ENCODE assay signal across 15 cellular contexts in genomic region chr1:197041486-197042353, GRCh38. TPM values are rescaled to one million over a fixed set of nuclear protein-coding genes. Genes with fewer than 3 reads are reported as not detected.
DNase-seq lines count a peak whose midpoint lies in the region; ATAC-seq, FAIRE-seq and TF ChIP-seq lines count a peak whose summit lies in the region.
"Had no signal": no experiment of that assay in that cellular context is flagged by ENCODE, and none has a peak within 500 bp of the region (broad histone marks: within the 10 kb centered on the region; RNA-seq: fewer than 3 reads in every experiment).

No MANE protein-coding gene starts in this region.

- H4K20me1 ChIP-seq in keratinocyte (ENCODE audit: control insufficient read depth, extremely low read depth, insufficient read depth, low read length) (no peaks in the 10 kb centered on the region), PC-3 (ENCODE audit: low read length) (no peaks in the 10 kb centered on the region)

- H3K4me1 ChIP-seq in keratinocyte (ENCODE audit: control insufficient read depth, extremely low read depth, insufficient read depth, low read length) (peaks cover 2% of the 10 kb centered on the region), SJCRH30 (no peaks in the 10 kb centered on the region), PC-3 (ENCODE audit: insufficient read depth, low read length) (no peaks in the 10 kb centered on the region)
- no peaks in the 10 kb centered on the region for H3K4me1 ChIP-seq in effector memory CD4-positive, alpha-beta T cell (ENCODE audit: control insufficient read depth, insufficient read depth, low read length, poor library complexity, severe bottlenecking)
- H3K4me1 ChIP-seq: esophagus muscularis mucosa had no signal

- peak; percentile 52 for FAIRE-seq in keratinocyte (lab: Jason Lieb, UNC)

- no peaks in the 10 kb centered on the region for H3K36me3 ChIP-seq in keratinocyte (ENCODE audit: control insufficient read depth in 2 of 2, extremely low read depth in 1 of 2, insufficient read depth in 2 of 2, low read length in 2 of 2)
- H3K36me3 ChIP-seq in SJCRH30: no peaks in the 10 kb centered on the region
- H3K36me3 ChIP-seq in PC-3 (ENCODE audit: low read depth, low read length): no peaks in the 10 kb centered on the region
- H3K36me3 ChIP-seq in effector memory CD4-positive, alpha-beta T cell (ENCODE audit: control insufficient read depth, insufficient read depth, low read length): no peaks in the 10 kb centered on the region
- H3K36me3 ChIP-seq: esophagus muscularis mucosa had no signal

- H3K27me3 ChIP-seq in keratinocyte (ENCODE audit: control insufficient read depth, extremely low read depth, insufficient read depth, low read length) (no peaks in the 10 kb centered on the region), SJCRH30 (no peaks in the 10 kb centered on the region), PC-3 (ENCODE audit: low read length) (no peaks in the 10 kb centered on the region)
- no peaks in the 10 kb centered on the region for H3K27me3 ChIP-seq in effector memory CD4-positive, alpha-beta T cell (replicated peaks; ENCODE audit: control insufficient read depth, insufficient read depth, low read length, poor library complexity, severe bottlenecking)
- H3K27me3 ChIP-seq: esophagus muscularis mucosa had no signal

- H3F3A ChIP-seq in PC-3 (ENCODE audit: low read length, unreplicated experiment): no peaks in the 10 kb centered on the region

- ATAC-seq in GM19455 (IDR thresholded peaks at IDR 0.05; ENCODE audit: unreplicated experiment): peak; percentile 89
- ATAC-seq in HG02763 (IDR thresholded peaks at IDR 0.05; ENCODE audit: unreplicated experiment): peak; percentile 71
- ATAC-seq in HG03575 (IDR thresholded peaks at IDR 0.05; ENCODE audit: extremely low read depth, insufficient number of reproducible peaks, low FRiP score, unreplicated experiment): peak; percentile 76
- ATAC-seq in PC-3: no peak

- no peaks in the 10 kb centered on the region for H3K9me2 ChIP-seq in PC-3 (replicated peaks; ENCODE audit: low read length)

- no peak overlapping the region for H3K27ac ChIP-seq in keratinocyte (ENCODE audit: control insufficient read depth, insufficient read depth, low read length)
- H3K27ac ChIP-seq in SJCRH30: no peak overlapping the region
- H3K27ac ChIP-seq in PC-3 (ENCODE audit: low read length): no peak overlapping the region
- H3K27ac ChIP-seq in effector memory CD4-positive, alpha-beta T cell (ENCODE audit: insufficient read depth, low read length, poor library complexity, severe bottlenecking): no peak overlapping the region
- H3K27ac ChIP-seq: esophagus muscularis mucosa, HL-60 had no signal

- H3K9ac ChIP-seq in keratinocyte (ENCODE audit: control insufficient read depth, extremely low read depth, insufficient read depth, low read length): no peak overlapping the region
- H3K9ac ChIP-seq in PC-3 (ENCODE audit: low read length): no peak overlapping the region

- dilution Hi-C loops in keratinocyte (cut with MboI; ENCODE audit: extremely low pct_ligation_motif_present, low sequenced_read_pairs): no loop called here

- DNase-seq in keratinocyte (ENCODE audit: low read depth, low spot score) (no peak), SJCRH30 (no peak), PC-3 (no peak), cortex of kidney (lab: John Stamatoyannopoulos, UW) (no peak)
- DNase-seq in effector memory CD4-positive, alpha-beta T cell: no peak
- DNase-seq: activated naive CD8-positive, alpha-beta T cell treated with anti-CD3 and anti-CD28 coated beads for 36 hours; mesenchymal stem cell; NCI-H2227 treated with DMSO at 0.1 percent for 48 hours had no signal

- BruUV-seq in PC-3 (replicated peaks; lab: Mats Ljungman, UMichigan): no TSS peak

- no peaks in the 10 kb centered on the region for H3K9me1 ChIP-seq in keratinocyte (ENCODE audit: control insufficient read depth, extremely low read depth, insufficient read depth, low read length)

- H3K9me3 ChIP-seq in keratinocyte (ENCODE audit: control insufficient read depth, low read depth, low read length) (no peaks in the 10 kb centered on the region), SJCRH30 (replicated peaks) (no peaks in the 10 kb centered on the region), PC-3 (ENCODE audit: low read length) (no peaks in the 10 kb centered on the region)
- no peaks in the 10 kb centered on the region for H3K9me3 ChIP-seq in effector memory CD4-positive, alpha-beta T cell (ENCODE audit: control insufficient read depth, low read length)
- H3K9me3 ChIP-seq: esophagus muscularis mucosa had no signal

- TF ChIP-seq CTCF in keratinocyte (optimal IDR thresholded peaks at IDR 0.05 in 1 of 3, IDR thresholded peaks at IDR 0.05 in 1 of 3, conservative IDR thresholded peaks at IDR 0.05 in 1 of 3; ENCODE audit: extremely low read depth in 1 of 3, insufficient read depth in 2 of 3, low read length in 3 of 3): no peak
- TF ChIP-seq CTCF in PC-3 (conservative IDR thresholded peaks at IDR 0.05; ENCODE audit: low read depth, low read length): no peak

- H3K79me2 ChIP-seq in keratinocyte (ENCODE audit: control insufficient read depth, insufficient read depth, low read length): no peaks in the 10 kb centered on the region
- H3K79me2 ChIP-seq in PC-3 (ENCODE audit: low read length): no peaks in the 10 kb centered on the region

- H3K4me2 ChIP-seq in keratinocyte (ENCODE audit: control insufficient read depth, extremely low read depth, insufficient read depth, low read depth, low read length) (no peak overlapping the region), PC-3 (ENCODE audit: low read length) (no peak overlapping the region)

- H2AFZ ChIP-seq in keratinocyte (ENCODE audit: control insufficient read depth, low read length): peak overlapping the region; percentile 36
- H2AFZ ChIP-seq in PC-3 (ENCODE audit: low read length): no peak overlapping the region

- POLR2A ChIA-PET in PC-3 (lab: Charles Lee; ENCODE audit: unreplicated experiment): no interaction called here

- H3K4me3 ChIP-seq in keratinocyte (ENCODE audit: control insufficient read depth in 2 of 3, extremely low read depth in 1 of 3, insufficient read depth in 2 of 3, low read depth in 1 of 3, low read length in 3 of 3): no peak overlapping the region
- H3K4me3 ChIP-seq in SJCRH30: no peak overlapping the region
- H3K4me3 ChIP-seq in PC-3 (ENCODE audit: low read length): no peak overlapping the region
- H3K4me3 ChIP-seq in effector memory CD4-positive, alpha-beta T cell (ENCODE audit: insufficient read depth, low read depth, low read length, poor library complexity, severe bottlenecking): no peak overlapping the region
- H3K4me3 ChIP-seq: esophagus muscularis mucosa had no signal

- intact Hi-C loops in PC-3 (cut with micrococcal nuclease): no loop called here

- CTCF ChIA-PET in PC-3 (lab: Charles Lee): no interaction called here

RNA-seq across cellular contexts. Expression of gene F13B, which starts 25.3 kb away (rescaled TPM):
- polyA plus RNA-seq in keratinocyte: not detected in 3 replicates
- polyA plus RNA-seq in keratinocyte (2011; ENCODE audit: low read depth): not detected
- not detected in 2 replicates for polyA plus RNA-seq in keratinocyte (2011; cell fraction: cytosol; rRNA removed)
- polyA plus RNA-seq in keratinocyte (2011; cell fraction: nucleus; rRNA removed): not detected in 2 replicates
- polyA plus RNA-seq in keratinocyte (2012; ENCODE audit: low replicate concordance): not detected in 2 replicates
- polyA minus RNA-seq in keratinocyte: not detected in 3 replicates
- not detected for polyA minus RNA-seq in keratinocyte (2011; cell fraction: cytosol; rRNA and poly(A)+ RNA removed)
- not detected in 2 replicates for polyA minus RNA-seq in keratinocyte (2011; cell fraction: nucleus; rRNA and poly(A)+ RNA removed)
- total RNA-seq in SJCRH30 (2014; rRNA removed; shearing (Covaris generic)): 0.16 TPM in 1 of 2 replicates, not detected in the other
- not detected in 2 replicates for total RNA-seq in PC-3 (2014; rRNA removed)
- total RNA-seq: activated naive CD8-positive, alpha-beta T cell treated with anti-CD3 and anti-CD28 coated beads for 36 hours; esophagus muscularis mucosa; MCF 10A; omental fat pad had no signal
